22 cellular contexts compared by ENCODE assay signal in genomic region chr11:33182246-33182878, GRCh38.
"Had no signal": no experiment of that assay in that cellular context is flagged by ENCODE, and none has a peak within 500 bp of the region (broad histone marks: within the 10 kb centered on the region; RNA-seq: fewer than 3 reads in every experiment).

No MANE protein-coding gene starts in this region.

- H3K36me3 ChIP-seq: ascending aorta, gastroesophageal sphincter, heart left ventricle, lower lobe of right lung, prostate gland, right atrium auricular region, upper lobe of left lung, WERI-Rb-1 had no signal

- H3K27me3 ChIP-seq: ascending aorta, gastroesophageal sphincter, heart left ventricle, right atrium auricular region, testis, upper lobe of left lung had no signal

- H3K36me3 Mint-ChIP-seq: activated naive CD4-positive, alpha-beta T cell treated with anti-CD3 and anti-CD28 coated beads, Interleukin-2, amount 50 U/mL, for 24 hours; immature natural killer cell; stimulated activated effector memory CD8-positive, alpha-beta T cell treated with anti-CD3 and anti-CD28 coated beads, Interleukin-12 subunit alpha, Interleukin-12 subunit beta, amount 100 ng/mL, for 72 hours had no signal

- H3K27ac ChIP-seq: ascending aorta, coronary artery, gastroesophageal sphincter, heart left ventricle, lower lobe of right lung, prostate gland, right atrium auricular region, testis, upper lobe of left lung, WERI-Rb-1 had no signal

- ATAC-seq: activated T-cell treated with anti-CD3 and anti-CD28 coated beads, Interleukin-2, amount 50 U/mL, for 72 hours; esophagus mucosa; gastroesophageal sphincter; heart left ventricle; lower lobe of right lung; stimulated activated effector memory CD8-positive, alpha-beta T cell treated with anti-CD3 and anti-CD28 coated beads, Interleukin-12 subunit alpha, Interleukin-12 subunit beta, amount 100 ng/mL, for 72 hours had no signal

- H3K9me3 Mint-ChIP-seq: activated naive CD4-positive, alpha-beta T cell treated with anti-CD3 and anti-CD28 coated beads, Interleukin-2, amount 50 U/mL, for 24 hours; activated T-cell treated with anti-CD3 and anti-CD28 coated beads, Interleukin-2, amount 50 U/mL, for 72 hours; central memory CD8-positive, alpha-beta T cell; immature natural killer cell; stimulated activated effector memory CD8-positive, alpha-beta T cell treated with anti-CD3 and anti-CD28 coated beads, Interleukin-12 subunit alpha, Interleukin-12 subunit beta, amount 100 ng/mL, for 72 hours had no signal

- DNase-seq: activated CD4-positive, alpha-beta T cell treated with anti-CD3 and anti-CD28 coated beads, Interleukin-2, amount 50 U/mL, for 4 hours; activated gamma-delta T cell; activated T-cell treated with anti-CD3 and anti-CD28 coated beads, Interleukin-2, amount 50 U/mL, for 72 hours; heart left ventricle; immature natural killer cell; lower lobe of right lung; stimulated activated CD4-positive, alpha-beta T cell treated with anti-CD3 and anti-CD28 coated beads, Interleukin-4, amount 100 ng/mL, for 24 hours; T-helper 2 cell; testis; upper lobe of left lung; WERI-Rb-1 had no signal

- H3K27ac Mint-ChIP-seq: activated naive CD4-positive, alpha-beta T cell treated with anti-CD3 and anti-CD28 coated beads, Interleukin-2, amount 50 U/mL, for 24 hours; activated T-cell treated with anti-CD3 and anti-CD28 coated beads, Interleukin-2, amount 50 U/mL, for 72 hours; immature natural killer cell; stimulated activated effector memory CD8-positive, alpha-beta T cell treated with anti-CD3 and anti-CD28 coated beads, Interleukin-12 subunit alpha, Interleukin-12 subunit beta, amount 100 ng/mL, for 72 hours had no signal

- H3K4me3 Mint-ChIP-seq: activated naive CD4-positive, alpha-beta T cell treated with anti-CD3 and anti-CD28 coated beads, Interleukin-2, amount 50 U/mL, for 24 hours; activated T-cell treated with anti-CD3 and anti-CD28 coated beads, Interleukin-2, amount 50 U/mL, for 72 hours; central memory CD8-positive, alpha-beta T cell; immature natural killer cell; neural crest cell; stimulated activated effector memory CD8-positive, alpha-beta T cell treated with anti-CD3 and anti-CD28 coated beads, Interleukin-12 subunit alpha, Interleukin-12 subunit beta, amount 100 ng/mL, for 72 hours had no signal

- H3K27me3 Mint-ChIP-seq: activated naive CD4-positive, alpha-beta T cell treated with anti-CD3 and anti-CD28 coated beads, Interleukin-2, amount 50 U/mL, for 24 hours; central memory CD8-positive, alpha-beta T cell had no signal

- H3K4me2 ChIP-seq: smooth muscle cell had no signal

- H3K9me3 ChIP-seq: ascending aorta, gastroesophageal sphincter, heart left ventricle, lower lobe of right lung, prostate gland, right atrium auricular region, testis, upper lobe of left lung had no signal

- H3K4me1 Mint-ChIP-seq: neural crest cell had no signal

- H3K4me1 ChIP-seq: ascending aorta, lower lobe of right lung, prostate gland, right atrium auricular region, testis had no signal

- H3K4me3 ChIP-seq: ascending aorta, coronary artery, gastroesophageal sphincter, heart left ventricle, lower lobe of right lung, prostate gland, right atrium auricular region, smooth muscle cell, testis, upper lobe of left lung had no signal
